20 cellular contexts compared by ENCODE assay signal in genomic region chr12:3332190-3332589, GRCh38.
DNase-seq lines count a peak whose midpoint lies in the region; FAIRE-seq and TF ChIP-seq lines count a peak whose summit lies in the region.
"Had no signal": no experiment of that assay in that cellular context is flagged by ENCODE, and none has a peak within 500 bp of the region (broad histone marks: within the 10 kb centered on the region; RNA-seq: fewer than 3 reads in every experiment).

No MANE protein-coding gene starts in this region.

- H3K9ac ChIP-seq in astrocyte (ENCODE audit: low read length), result no peak overlapping the region

- H3K9me3 Mint-ChIP-seq in astrocyte (ENCODE audit: unreplicated experiment), result peaks cover 5% of the 10 kb centered on the region
- H3K9me3 Mint-ChIP-seq: stimulated activated effector memory CD8-positive, alpha-beta T cell treated with anti-CD3 and anti-CD28 coated beads, Interleukin-12 subunit alpha, Interleukin-12 subunit beta, amount 100 ng/mL, for 72 hours had no signal

- no peak overlapping the region for H3K27ac Mint-ChIP-seq in astrocyte (ENCODE audit: unreplicated experiment)
- H3K27ac Mint-ChIP-seq: stimulated activated effector memory CD8-positive, alpha-beta T cell treated with anti-CD3 and anti-CD28 coated beads, Interleukin-12 subunit alpha, Interleukin-12 subunit beta, amount 100 ng/mL, for 72 hours had no signal

- H3K36me3 Mint-ChIP-seq in astrocyte (ENCODE audit: low read depth, unreplicated experiment), result peaks cover 2% of the 10 kb centered on the region
- H3K36me3 Mint-ChIP-seq: stimulated activated effector memory CD8-positive, alpha-beta T cell treated with anti-CD3 and anti-CD28 coated beads, Interleukin-12 subunit alpha, Interleukin-12 subunit beta, amount 100 ng/mL, for 72 hours had no signal

- in situ Hi-C loops in ACHN (cut with HindIII; ENCODE audit: low pct_ligation_motif_present, low pct_unique_long_range_greater_than_20kb, low sequenced_read_pairs), result no loop called here

- no peaks in the 10 kb centered on the region for H3K79me2 ChIP-seq in astrocyte (ENCODE audit: insufficient read depth, low read length)

- TF ChIP-seq CTCF in astrocyte (IDR thresholded peaks at IDR 0.05; ENCODE audit: insufficient read depth, low read depth, low read length) (no peak), fibroblast of pulmonary artery (IDR thresholded peaks at IDR 0.05; ENCODE audit: low read length, missing control alignments) (no peak)

- H3K4me1 ChIP-seq in astrocyte (ENCODE audit: insufficient read depth, low read length), result peaks cover 3% of the 10 kb centered on the region
- H3K4me1 ChIP-seq: testis had no signal

- H3K27me3 ChIP-seq in astrocyte (ENCODE audit: insufficient read depth, low read length), result peaks cover 7% of the 10 kb centered on the region
- H3K27me3 ChIP-seq: testis had no signal

- no peak overlapping the region for H3K4me2 ChIP-seq in astrocyte (ENCODE audit: low read length)

- no peaks in the 10 kb centered on the region for H4K20me1 ChIP-seq in astrocyte (ENCODE audit: insufficient read depth, low read length)

- FAIRE-seq in HTR-8/SVneo (lab: Jason Lieb, UNC), result peak; percentile 68
- FAIRE-seq in astrocyte (lab: Jason Lieb, UNC), result no peak
- FAIRE-seq in frontal cortex (lab: Jason Lieb, UNC), result no peak

- H3K4me1 Mint-ChIP-seq in astrocyte (ENCODE audit: low read depth, unreplicated experiment), result no peaks in the 10 kb centered on the region
- H3K4me1 Mint-ChIP-seq: stimulated activated effector memory CD8-positive, alpha-beta T cell treated with anti-CD3 and anti-CD28 coated beads, Interleukin-12 subunit alpha, Interleukin-12 subunit beta, amount 100 ng/mL, for 72 hours had no signal

- H3K9me3 ChIP-seq in astrocyte (ENCODE audit: insufficient read depth, low read depth, low read length), result no peaks in the 10 kb centered on the region
- H3K9me3 ChIP-seq: testis had no signal

- DNase-seq in ACHN (peak; percentile 46), HTR-8/SVneo (ENCODE audit: insufficient read length, low spot score) (peak; percentile 33), astrocyte (ENCODE audit: low read depth) (peak; percentile 13), fibroblast of pulmonary artery (ENCODE audit: low read depth) (peak; percentile 19), globus pallidus (ENCODE audit: low spot score) (no peak), epidermal melanocyte (ENCODE audit: insufficient read length, low spot score) (no peak), frontal cortex (ENCODE audit: low spot score in 2 of 2) (no peak), LoVo (ENCODE audit: low spot score) (no peak)
- DNase-seq: amygdala, DMS153, HCEC 1CT, KG1, NCI-H1092 treated with DMSO at 0.1 percent for 48 hours, NCI-H524, retina, SIG-M5, testis had no signal

- H3K4me3 ChIP-seq in astrocyte (ENCODE audit: insufficient read depth, low read depth, low read length), result no peak overlapping the region
- no peak overlapping the region for H3K4me3 ChIP-seq in fibroblast of pulmonary artery (replicated peaks; ENCODE audit: low read depth, low read length)
- H3K4me3 ChIP-seq: testis had no signal

- no peaks in the 10 kb centered on the region for H3K36me3 ChIP-seq in astrocyte (ENCODE audit: insufficient read depth, low read length)

- peaks cover 44% of the 10 kb centered on the region for H3K27me3 Mint-ChIP-seq in astrocyte (ENCODE audit: low read depth, unreplicated experiment)

- no peak overlapping the region for H3K27ac ChIP-seq in astrocyte (ENCODE audit: low read depth, low read length)
- H3K27ac ChIP-seq: C4-2B, testis, VCaP had no signal

- no peak overlapping the region for H2AFZ ChIP-seq in astrocyte (ENCODE audit: low read depth, low read length)

- no peak overlapping the region for H3K4me3 Mint-ChIP-seq in astrocyte (ENCODE audit: unreplicated experiment)
- H3K4me3 Mint-ChIP-seq: stimulated activated effector memory CD8-positive, alpha-beta T cell treated with anti-CD3 and anti-CD28 coated beads, Interleukin-12 subunit alpha, Interleukin-12 subunit beta, amount 100 ng/mL, for 72 hours had no signal

Comparison
In these comparisons a context has a peak if more than half of its experiments do, and no peak if none do; other contexts are left out.
1. DNase-seq: peak in ACHN (single experiment), HTR-8/SVneo (single experiment), astrocyte (single experiment) and fibroblast of pulmonary artery (single experiment); none in globus pallidus (single experiment), epidermal melanocyte (single experiment), frontal cortex (0 of 2) and LoVo (single experiment).